ENCODE assay signal across 9 cellular contexts in the genomic region with DNA sequence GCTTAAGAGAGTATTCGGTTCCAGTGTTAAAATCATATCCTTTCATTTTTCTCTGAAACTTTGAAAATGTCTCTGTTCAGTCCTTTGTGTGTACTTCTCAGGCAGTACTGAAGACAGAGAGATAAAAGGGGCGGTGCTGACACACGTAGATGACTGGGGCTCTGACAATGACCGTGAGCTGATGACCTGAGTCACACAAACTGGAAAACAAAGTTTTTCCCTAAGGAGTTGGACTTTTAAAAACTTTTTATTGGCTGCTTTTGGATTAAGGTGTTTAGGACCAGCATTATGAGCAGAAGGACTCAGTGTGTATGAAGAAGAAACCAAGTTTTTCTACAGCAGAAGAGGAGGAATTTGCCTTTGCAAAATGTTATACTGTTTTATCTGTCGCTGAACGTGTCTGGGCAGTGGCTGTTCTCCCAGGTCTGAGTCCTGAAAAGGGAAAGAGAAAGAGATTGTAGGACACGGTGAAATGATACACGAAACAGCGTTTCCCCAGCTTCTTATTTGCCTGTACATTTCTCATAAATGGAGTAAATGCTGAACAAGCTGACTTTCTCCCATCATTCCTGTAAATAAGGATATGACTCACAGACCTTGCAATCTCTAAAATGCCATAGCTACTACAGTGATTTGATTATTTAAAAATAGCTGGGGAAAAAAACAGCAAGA.
DNase-seq lines count a peak whose midpoint lies in the region; FAIRE-seq and TF ChIP-seq lines count a peak whose summit lies in the region.
"Had no signal": no experiment of that assay in that cellular context is flagged by ENCODE, and none has a peak within 500 bp of the region (broad histone marks: within the 10 kb centered on the region; RNA-seq: fewer than 3 reads in every experiment).

No MANE protein-coding gene starts in this region.

- H3K4me3 Mint-ChIP-seq in dendritic cell treated with granulocyte-macrophage colony-stimulating factor and Interleukin-4, amounts not matched to agents 40 ng/mL and 50 ng/mL, for 4 days, result no peak overlapping the region

- no peak for TF ChIP-seq CTCF in LNCaP clone FGC (IDR thresholded peaks at IDR 0.05; ENCODE audit: control insufficient read depth, extremely low read depth, insufficient read depth)

- H3K27ac Mint-ChIP-seq in dendritic cell treated with granulocyte-macrophage colony-stimulating factor and Interleukin-4, amounts not matched to agents 40 ng/mL and 50 ng/mL, for 4 days, result peak overlapping the region; percentile 39

- peaks cover 5 to 11% of the 10 kb centered on the region in 2 donors for H3K4me1 ChIP-seq in muscle layer of duodenum (ENCODE audit: control insufficient read depth in 1 of 2, insufficient read depth in 2 of 2, low read length in 2 of 2)

- H3K27ac ChIP-seq in muscle layer of duodenum (ENCODE audit: low read length), result peak overlapping the region; percentile 94
- H3K27ac ChIP-seq: SK-N-MC had no signal

- H3K27me3 ChIP-seq in muscle layer of duodenum (ENCODE audit: low read depth, low read length), result no peaks in the 10 kb centered on the region

- intact Hi-C loops in dendritic cell treated with granulocyte-macrophage colony-stimulating factor and Interleukin-4, amounts not matched to agents 40 ng/mL and 50 ng/mL, for 4 days (cut with micrococcal nuclease), result loop anchor here (5.0 kb wide), 1 partner anchor 35 kb away; no protein-coding TSS in a partner anchor

- H3K9me3 ChIP-seq in muscle layer of duodenum (ENCODE audit: control insufficient read depth in 1 of 2, low read length in 2 of 2), result no peaks in the 10 kb centered on the region

- peaks cover 0 to 4% of the 10 kb centered on the region in 2 donors for H3K36me3 ChIP-seq in muscle layer of duodenum (ENCODE audit: control insufficient read depth in 1 of 2, insufficient read depth in 2 of 2, low read length in 2 of 2)

- H3K9me3 Mint-ChIP-seq in dendritic cell treated with granulocyte-macrophage colony-stimulating factor and Interleukin-4, amounts not matched to agents 40 ng/mL and 50 ng/mL, for 4 days, result no peaks in the 10 kb centered on the region

- peaks cover 5% of the 10 kb centered on the region for H3K27me3 Mint-ChIP-seq in dendritic cell treated with granulocyte-macrophage colony-stimulating factor and Interleukin-4, amounts not matched to agents 40 ng/mL and 50 ng/mL, for 4 days

- H3K4me3 ChIP-seq in LNCaP clone FGC (ENCODE audit: low read depth, low read length) (peak overlapping the region; percentile 24), muscle layer of duodenum (ENCODE audit: low read depth in 1 of 2, low read length in 2 of 2) (peak overlapping the region; percentile 37 to 49)
- H3K4me3 ChIP-seq: SK-N-MC had no signal

- FAIRE-seq in GM19239 (lab: Jason Lieb, UNC), result peak; percentile 78

- no peaks in the 10 kb centered on the region for H3K36me3 Mint-ChIP-seq in dendritic cell treated with granulocyte-macrophage colony-stimulating factor and Interleukin-4, amounts not matched to agents 40 ng/mL and 50 ng/mL, for 4 days (ENCODE audit: low read depth)

- DNase-seq in GM19239 (ENCODE audit: insufficient read length, low spot score) (no peak), LNCaP clone FGC (ENCODE audit: low read depth) (peak; percentile 15), DMS79 treated with DMSO at 0.1 percent for 48 hours (lab: John Stamatoyannopoulos, UW) (no peak), germinal center (ENCODE audit: low spot score) (no peak), NCI-H2227 (lab: John Stamatoyannopoulos, UW; ENCODE audit: unreplicated experiment) (no peak)
- DNase-seq in stimulated activated CD4-positive, alpha-beta T cell treated with anti-CD3 and anti-CD28 coated beads, Interleukin-4, amount 100 ng/mL, for 24 hours, result no peak

- peaks cover 67% of the 10 kb centered on the region for H3K4me1 Mint-ChIP-seq in dendritic cell treated with granulocyte-macrophage colony-stimulating factor and Interleukin-4, amounts not matched to agents 40 ng/mL and 50 ng/mL, for 4 days (ENCODE audit: low read depth)
